9 cellular contexts compared by ENCODE assay signal in the genomic region with DNA sequence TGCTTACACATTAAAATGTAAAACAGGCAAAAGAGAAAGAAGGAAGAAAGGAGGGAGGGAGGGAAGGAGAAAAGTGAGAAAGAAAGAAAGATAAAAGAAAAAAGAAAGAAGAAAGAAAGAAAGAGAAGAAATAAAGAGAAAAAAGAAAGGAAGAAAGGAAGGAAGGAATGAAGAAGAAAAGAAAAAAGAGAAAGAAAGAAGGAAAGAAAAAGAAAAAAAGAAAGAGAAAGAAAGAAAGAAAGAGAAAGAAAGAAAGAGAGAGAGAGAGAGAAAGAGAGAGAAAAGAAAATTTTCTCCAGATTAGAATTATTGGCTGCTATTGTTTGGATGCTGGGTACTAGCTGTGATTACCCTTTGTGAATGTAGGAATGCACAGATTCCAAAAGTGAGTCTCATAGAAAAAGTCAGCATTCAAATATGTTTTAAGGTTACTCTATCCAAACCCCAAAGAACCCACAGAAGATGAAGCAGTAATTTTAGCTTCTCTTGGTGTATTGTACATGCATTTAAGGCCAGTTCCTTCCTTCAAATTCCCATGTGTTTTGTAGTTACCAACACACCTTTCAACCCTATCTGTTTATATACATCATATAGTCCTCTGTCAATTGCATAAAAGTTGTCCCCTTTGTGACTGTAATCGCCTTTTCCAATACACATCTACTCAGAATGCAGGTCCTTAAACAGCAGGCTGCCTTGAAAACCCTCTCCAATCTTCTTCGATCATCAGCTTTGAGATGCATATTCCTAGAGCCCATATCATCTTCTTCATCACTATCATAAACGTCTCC. TPM values are rescaled to one million over a fixed set of nuclear protein-coding genes. Genes with fewer than 3 reads are reported as not detected.
DNase-seq lines count a peak whose midpoint lies in the region; ATAC-seq and TF ChIP-seq lines count a peak whose summit lies in the region.
"Had no signal": no experiment of that assay in that cellular context is flagged by ENCODE, and none has a peak within 500 bp of the region (broad histone marks: within the 10 kb centered on the region; RNA-seq: fewer than 3 reads in every experiment).

No MANE protein-coding gene starts in this region.

- H3K9me2 ChIP-seq in Karpas-422 (replicated peaks; ENCODE audit: insufficient read depth, low read length), result no peaks in the 10 kb centered on the region

- H4K20me1 ChIP-seq in Karpas-422 (ENCODE audit: insufficient read depth, low read depth, low read length), result no peaks in the 10 kb centered on the region

- H3K27ac ChIP-seq in Karpas-422 (ENCODE audit: low read length), result peak overlapping the region; percentile 24; the same call in 1 of the 2 replicates

- peaks cover 6% of the 10 kb centered on the region; the same call in 1 of the 2 replicates for H3K36me3 ChIP-seq in Karpas-422 (ENCODE audit: insufficient read depth, low read length)
- H3K36me3 ChIP-seq in mucosa of descending colon (ENCODE audit: low read depth), result peaks cover 3% of the 10 kb centered on the region

- peak overlapping the region; percentile 94 for H3K4me3 ChIP-seq in Karpas-422 (ENCODE audit: low read length)
- peak overlapping the region; percentile 63 for H3K4me3 ChIP-seq in mucosa of descending colon

- no peak for TF ChIP-seq CTCF in mucosa of descending colon (IDR thresholded peaks at IDR 0.05)

- H3K4me1 ChIP-seq in Karpas-422 (ENCODE audit: low read length) (peaks cover 53% of the 10 kb centered on the region), mucosa of descending colon (ENCODE audit: low read depth) (peaks cover 31% of the 10 kb centered on the region)

- peaks cover 31% of the 10 kb centered on the region for H3K36me3 Mint-ChIP-seq in T-helper 1 cell treated with Interleukin-12 subunit alpha and Interleukin-12 subunit beta and Interleukin-4 antibody, amounts not matched to agents 30 μg/mL and 1 μg/mL, for 36 hours (ENCODE audit: low read depth)

- no peak for DNase-seq in T-helper 1 cell
- DNase-seq in Karpas-422, result no peak
- DNase-seq in cerebellar cortex (ENCODE audit: low spot score), result peak; percentile 6
- no peak for DNase-seq in mucosa of descending colon
- DNase-seq in NCI-H524 treated with DMSO at 0.1 percent for 48 hours (lab: John Stamatoyannopoulos, UW), result no peak
- DNase-seq in NK-92 (lab: John Stamatoyannopoulos, UW; ENCODE audit: unreplicated experiment), result no peak
- DNase-seq in activated CD4-positive, alpha-beta T cell treated with anti-CD3 and anti-CD28 coated beads, Interleukin-2, amount 50 U/mL, for 48 hours, result no peak

- peak overlapping the region; percentile 97 for H3K4me3 Mint-ChIP-seq in T-helper 1 cell treated with Interleukin-12 subunit alpha and Interleukin-12 subunit beta and Interleukin-4 antibody, amounts not matched to agents 30 μg/mL and 1 μg/mL, for 36 hours

- H3K9me3 Mint-ChIP-seq in T-helper 1 cell treated with Interleukin-12 subunit alpha and Interleukin-12 subunit beta and Interleukin-4 antibody, amounts not matched to agents 30 μg/mL and 1 μg/mL, for 36 hours, result no peaks in the 10 kb centered on the region

- H3K4me1 Mint-ChIP-seq in T-helper 1 cell treated with Interleukin-12 subunit alpha and Interleukin-12 subunit beta and Interleukin-4 antibody, amounts not matched to agents 30 μg/mL and 1 μg/mL, for 36 hours (ENCODE audit: low read depth), result peaks cover 42% of the 10 kb centered on the region

- peak overlapping the region; percentile 95 for H2AFZ ChIP-seq in Karpas-422 (ENCODE audit: low read length)

- intact Hi-C loops in mucosa of descending colon (cut with DNase I, micrococcal nuclease), result loop anchor here in 1 of 2 donors (5.0 kb wide), 1 partner anchor 35 kb away; the partner anchor contains the start of gene FAM111B

- peak overlapping the region; percentile 74 for H3K9ac ChIP-seq in Karpas-422 (ENCODE audit: low read length)

- H3K9me3 ChIP-seq in Karpas-422 (ENCODE audit: low read length) (no peaks in the 10 kb centered on the region), mucosa of descending colon (no peaks in the 10 kb centered on the region)

- H3K4me2 ChIP-seq in Karpas-422 (ENCODE audit: low read depth, low read length, poor library complexity, severe bottlenecking), result peak overlapping the region; percentile 98

- no peak for ATAC-seq in mucosa of descending colon

- H3K27ac Mint-ChIP-seq in T-helper 1 cell treated with Interleukin-12 subunit alpha and Interleukin-12 subunit beta and Interleukin-4 antibody, amounts not matched to agents 30 μg/mL and 1 μg/mL, for 36 hours, result peak overlapping the region; percentile 96

- H3K79me2 ChIP-seq in Karpas-422 (ENCODE audit: low read length), result peaks cover 18% of the 10 kb centered on the region

- H3K27me3 ChIP-seq in Karpas-422 (ENCODE audit: low read length), result no peaks in the 10 kb centered on the region

- no peaks in the 10 kb centered on the region for H3K27me3 Mint-ChIP-seq in T-helper 1 cell treated with Interleukin-12 subunit alpha and Interleukin-12 subunit beta and Interleukin-4 antibody, amounts not matched to agents 30 μg/mL and 1 μg/mL, for 36 hours (ENCODE audit: low read depth)

RNA-seq across cellular contexts. Expression of gene FAM111A, which starts 0.8 kb away (rescaled TPM):
- 48.2 and 64.1 TPM in 2 replicates for total RNA-seq in Karpas-422 (2014; rRNA removed; shearing (Covaris generic); ENCODE audit: low replicate concordance)
- 10 to 100 TPM; 33.6 to 36.0 (median 35.6) TPM for total RNA-seq in mucosa of descending colon

RNA-seq across cellular contexts. Expression of gene DTX4, which starts 30.1 kb away (rescaled TPM):
- 8.4 and 9.2 TPM in 2 replicates for total RNA-seq in Karpas-422 (2014; rRNA removed; shearing (Covaris generic); ENCODE audit: low replicate concordance)
- total RNA-seq in mucosa of descending colon, result 10 to 100 TPM; 37.4 to 95.7 (median 53.8) TPM

RNA-seq across cellular contexts. Expression of gene FAM111B, which starts 34.8 kb away (rescaled TPM):
- total RNA-seq in Karpas-422 (2014; rRNA removed; shearing (Covaris generic); ENCODE audit: low replicate concordance), result 10.7 and 19.9 TPM in 2 replicates
- 1 to 10 TPM; 1.8 to 7.8 (median 2.5) TPM for total RNA-seq in mucosa of descending colon

RNA-seq across cellular contexts. Expression of gene GLYATL1B, which starts 55.8 kb away (rescaled TPM):
- not detected in 2 replicates for total RNA-seq in Karpas-422 (2014; rRNA removed; shearing (Covaris generic); ENCODE audit: low replicate concordance)
- not detected for total RNA-seq in mucosa of descending colon
- total RNA-seq: frontal cortex had no signal
